ENCODE assay signal across 15 cellular contexts in genomic region chr22:49564054-49564453, GRCh38.
DNase-seq lines count a peak whose midpoint lies in the region; ATAC-seq, FAIRE-seq and TF ChIP-seq lines count a peak whose summit lies in the region.
"Had no signal": no experiment of that assay in that cellular context is flagged by ENCODE, and none has a peak within 500 bp of the region (broad histone marks: within the 10 kb centered on the region; RNA-seq: fewer than 3 reads in every experiment).

No MANE protein-coding gene starts in this region.

- H3K4me3 ChIP-seq in right lobe of liver (no peak overlapping the region), HepG2 (replicated peaks in 1 of 3; ENCODE audit: insufficient read depth in 1 of 3, low read depth in 2 of 3, low read length in 3 of 3) (no peak overlapping the region), kidney (ENCODE audit: low read length in 2 of 2) (no peak overlapping the region)
- H3K4me3 ChIP-seq: GM23248 had no signal

- no peak overlapping the region for H2AFZ ChIP-seq in HepG2 (ENCODE audit: low read length)
- H2AFZ ChIP-seq: GM23248 had no signal

- H3K36me3 ChIP-seq in right lobe of liver (no peaks in the 10 kb centered on the region), HepG2 (replicated peaks in 1 of 2; ENCODE audit: control insufficient read depth in 1 of 2, insufficient read depth in 2 of 2, low read length in 2 of 2) (no peaks in the 10 kb centered on the region), kidney (ENCODE audit: control insufficient read depth in 1 of 2, insufficient read depth in 2 of 2, low read length in 2 of 2) (no peaks in the 10 kb centered on the region)

- H3K9ac ChIP-seq in HepG2 (ENCODE audit: insufficient read depth, low read depth, low read length) (no peak overlapping the region), kidney (ENCODE audit: low read length in 2 of 2) (no peak overlapping the region)
- H3K9ac ChIP-seq: GM23248 had no signal

- no peaks in the 10 kb centered on the region for H3K9me3 Mint-ChIP-seq in osteocyte (ENCODE audit: unreplicated experiment)

- H3K36me3 Mint-ChIP-seq in osteocyte (ENCODE audit: unreplicated experiment) = no peaks in the 10 kb centered on the region

- TF ChIP-seq POLR2A in right lobe of liver (IDR thresholded peaks at IDR 0.05) (no peak), HepG2 (IDR thresholded peaks at IDR 0.05; ENCODE audit: insufficient read depth in 1 of 2, low read depth in 2 of 2, low read length in 2 of 2) (no peak)

- H3K27me3 ChIP-seq in right lobe of liver (no peaks in the 10 kb centered on the region), HepG2 (ENCODE audit: control insufficient read depth in 1 of 2, insufficient read depth in 2 of 2, low read length in 2 of 2) (peaks cover 2 to 49% of the 10 kb centered on the region in 2 experiments; a peak in 4 of 5 replicates)

- 30% methylated on average over 3 of the region's 5 CpGs for WGBS in right lobe of liver (ENCODE audit: insufficient coverage, low coverage, low lambda C conversion rate, missing lambda C conversion rate)
- 1% methylated on average over 5 of the region's 5 CpGs for WGBS in HepG2 (ENCODE audit: low lambda C conversion rate)

- no peak for FAIRE-seq in HepG2 (lab: Jason Lieb, UNC)
- no peak for FAIRE-seq in kidney (lab: Jason Lieb, UNC)
- FAIRE-seq: A204.1, H54 had no signal

- no TSS peak for BruUV-seq in HepG2 (replicated peaks; lab: Mats Ljungman, UMichigan)

- no peak overlapping the region for H3K27ac Mint-ChIP-seq in osteocyte (ENCODE audit: unreplicated experiment)
- H3K27ac Mint-ChIP-seq: B cell; CD4-positive, alpha-beta T cell had no signal

- TF ChIP-seq EP300 in HepG2 (IDR thresholded peaks at IDR 0.05; ENCODE audit: low read depth in 2 of 2, low read length in 2 of 2) (no peak), HepG2 (CRISPR knock-in tag; IDR thresholded peaks at IDR 0.05; ENCODE audit: borderline replicate concordance) (no peak)

- DNase-seq in right lobe of liver = peak in 2 of 3 donors; percentile 19
- DNase-seq in HepG2 (ENCODE audit: low spot score) = no peak
- DNase-seq in kidney = peak; percentile 39
- peak; percentile 49 for DNase-seq in osteocyte (ENCODE audit: extremely low spot score, unreplicated experiment)
- no peak for DNase-seq in midbrain (lab: John Stamatoyannopoulos, UW)
- DNase-seq in activated CD8-positive, alpha-beta memory T cell treated with anti-CD3 and anti-CD28 coated beads for 24 hours = no peak
- DNase-seq: C1 segment of cervical spinal cord, Calu3, DMS 273 treated with DMSO at 0.1 percent for 48 hours, GM23248 had no signal

- H3K79me2 ChIP-seq in HepG2 (ENCODE audit: insufficient read depth, low read length) = no peaks in the 10 kb centered on the region

- no peaks in the 10 kb centered on the region for H3K4me1 ChIP-seq in right lobe of liver
- no peaks in the 10 kb centered on the region for H3K4me1 ChIP-seq in HepG2 (ENCODE audit: insufficient read depth, low read length)
- H3K4me1 ChIP-seq in kidney (ENCODE audit: control insufficient read depth in 1 of 2, insufficient read depth in 1 of 2, low read depth in 1 of 2, low read length in 2 of 2) = no peaks in the 10 kb centered on the region

- TF ChIP-seq RAD21 in HepG2 (CRISPR knock-in tag; IDR thresholded peaks at IDR 0.05) = no peak

- TF ChIP-seq CTCF in right lobe of liver (IDR thresholded peaks at IDR 0.05) (no peak), HepG2 (CRISPR knock-in tag; IDR thresholded peaks at IDR 0.05) (no peak), kidney (IDR thresholded peaks at IDR 0.05; ENCODE audit: borderline replicate concordance, extremely low read depth, insufficient read depth) (no peak), osteocyte (IDR thresholded peaks at IDR 0.05) (no peak)

- no peaks in the 10 kb centered on the region for H3K4me1 Mint-ChIP-seq in osteocyte (ENCODE audit: unreplicated experiment)
- H3K4me1 Mint-ChIP-seq: B cell had no signal

- H3K27ac ChIP-seq in right lobe of liver (no peak overlapping the region), HepG2 (ENCODE audit: extremely low read length, insufficient read depth, low read length) (no peak overlapping the region), kidney (ENCODE audit: low read depth in 2 of 2, low read length in 2 of 2) (no peak overlapping the region)
- H3K27ac ChIP-seq: GM23248 had no signal

- in situ Hi-C loops in HepG2 (cut with HindIII; ENCODE audit: extremely low pct_ligation_motif_present, low pct_unique_long_range_greater_than_20kb) = no loop called here

- no peaks in the 10 kb centered on the region for H3K27me3 Mint-ChIP-seq in osteocyte (ENCODE audit: unreplicated experiment)
- H3K27me3 Mint-ChIP-seq: B cell; CD4-positive, alpha-beta T cell had no signal

- no peak for ATAC-seq in right lobe of liver
- no peak for ATAC-seq in HepG2
- ATAC-seq in GM21576 (IDR thresholded peaks at IDR 0.05; ENCODE audit: unreplicated experiment) = no peak

- H3K4me2 ChIP-seq in HepG2 (ENCODE audit: low read depth, low read length) = no peak overlapping the region

- CTCF ChIA-PET in HepG2 (lab: Yijun Ruan, JAX; ENCODE audit: low intra/inter-chr PET ratio, low total read pairs) = no interaction called here

- no peak overlapping the region for H3K4me3 Mint-ChIP-seq in osteocyte (ENCODE audit: unreplicated experiment)
- H3K4me3 Mint-ChIP-seq: B cell; CD4-positive, alpha-beta T cell had no signal

- H4K20me1 ChIP-seq in HepG2 (ENCODE audit: insufficient read depth, low read length) = no peaks in the 10 kb centered on the region

- no peaks in the 10 kb centered on the region for H3K9me3 ChIP-seq in right lobe of liver
- no peaks in the 10 kb centered on the region for H3K9me3 ChIP-seq in HepG2 (ENCODE audit: low read length)
- H3K9me3 ChIP-seq in kidney (ENCODE audit: control insufficient read depth in 1 of 2, low read length in 2 of 2) = no peaks in the 10 kb centered on the region

- intact Hi-C loops in right lobe of liver (cut with DNase I) = no loop called here
- intact Hi-C loops in HepG2 (cut with micrococcal nuclease; ENCODE audit: unreplicated experiment) = no loop called here
- intact Hi-C loops in kidney (cut with DNase I) = no loop called here

- POLR2A ChIA-PET in HepG2 (lab: Yijun Ruan, JAX) = no interaction called here

TF ChIP-seq in HepG2, 621 proteins besides CTCF, POLR2A, EP300 and RAD21:
- TF ChIP-seq EED (CRISPR knock-in tag; IDR thresholded peaks at IDR 0.05) (no peak), CBX5 (CRISPR knock-in tag; IDR thresholded peaks at IDR 0.05; ENCODE audit: borderline replicate concordance) (no peak), CCDC6 (CRISPR knock-in tag; IDR thresholded peaks at IDR 0.05) (no peak), TBX2 (CRISPR knock-in tag; IDR thresholded peaks at IDR 0.05; ENCODE audit: borderline replicate concordance) (no peak), ZNF230 (CRISPR knock-in tag; IDR thresholded peaks at IDR 0.05) (no peak), ZNF788 (CRISPR knock-in tag; IDR thresholded peaks at IDR 0.05; ENCODE audit: borderline replicate concordance) (no peak)

Comparison
In these comparisons a context has a peak if more than half of its experiments do, and no peak if none do; other contexts are left out.
1. DNase-seq: peak in right lobe of liver (2 of 3), kidney (single experiment) and osteocyte (single experiment); none in HepG2 (single experiment), midbrain (single experiment) and activated CD8-positive, alpha-beta memory T cell treated with anti-CD3 and anti-CD28 coated beads for 24 hours (single experiment).